Comparison of ENCODE assay signal across 37 cellular contexts in the genomic region with DNA sequence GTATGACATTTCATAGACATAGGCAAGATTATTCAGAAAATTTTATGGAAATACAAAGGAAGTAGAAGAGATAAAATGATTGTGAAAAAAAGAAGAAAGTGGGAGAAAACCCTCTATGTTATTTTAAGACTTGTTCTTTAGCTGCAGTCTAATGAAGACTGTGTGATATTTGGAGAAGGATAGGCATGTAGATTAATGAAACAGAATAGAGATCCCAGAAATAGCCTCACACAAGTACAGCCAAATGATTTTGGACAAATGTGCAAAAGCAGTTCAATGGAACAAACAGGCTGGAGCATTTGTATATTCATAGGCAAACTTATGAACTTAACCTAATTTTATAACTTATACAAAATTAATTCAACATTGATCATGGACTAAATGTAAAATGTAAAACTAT. TPM values are rescaled to one million over a fixed set of nuclear protein-coding genes. Genes with fewer than 3 reads are reported as not detected.
"Had no signal": no experiment of that assay in that cellular context is flagged by ENCODE, and none has a peak within 500 bp of the region (broad histone marks: within the 10 kb centered on the region; RNA-seq: fewer than 3 reads in every experiment).

No MANE protein-coding gene starts in this region.

- H3K36me3 Mint-ChIP-seq: activated CD4-positive, alpha-beta memory T cell treated with anti-CD3 and anti-CD28 coated beads for 36 hours; activated CD8-positive, alpha-beta memory T cell treated with anti-CD3 and anti-CD28 coated beads, Interleukin-2, amount 10 ng/mL, durations not matched to agents 7 days and 5 days; activated naive CD4-positive, alpha-beta T cell treated with anti-CD3 and anti-CD28 coated beads, Interleukin-2, amount 50 U/mL, for 24 hours; activated naive CD8-positive, alpha-beta T cell treated with anti-CD3 and anti-CD28 coated beads for 36 hours had no signal

- H3K27me3 Mint-ChIP-seq: activated B cell treated with CpG ODN at 0.5 μM for 24 hours; activated CD4-positive, alpha-beta memory T cell treated with anti-CD3 and anti-CD28 coated beads for 36 hours; activated CD4-positive, alpha-beta T cell treated with anti-CD3 and anti-CD28 coated beads for 36 hours; activated CD4-positive, alpha-beta T cell treated with anti-CD3 and anti-CD28 coated beads, Interleukin-2, amount 10 ng/mL, durations not matched to agents 24 days and 14 days; activated CD8-positive, alpha-beta memory T cell treated with anti-CD3 and anti-CD28 coated beads, Interleukin-2, amount 10 ng/mL, durations not matched to agents 7 days and 5 days; activated naive CD8-positive, alpha-beta T cell treated with anti-CD3 and anti-CD28 coated beads, Interleukin-2, amount 50 U/mL, for 24 hours; dendritic cell treated with granulocyte-macrophage colony-stimulating factor and Interleukin-4, amounts not matched to agents 40 ng/mL and 50 ng/mL, for 4 days; T-helper 17 cell had no signal

- H3K36me3 ChIP-seq: adrenal gland, gastroesophageal sphincter, WERI-Rb-1 had no signal

- H3K9me3 Mint-ChIP-seq: activated B cell treated with CpG ODN at 0.5 μM for 24 hours; activated CD4-positive, alpha-beta memory T cell treated with anti-CD3 and anti-CD28 coated beads for 36 hours; activated CD4-positive, alpha-beta T cell treated with anti-CD3 and anti-CD28 coated beads, Interleukin-2, amount 10 ng/mL, durations not matched to agents 24 days and 14 days; activated naive CD4-positive, alpha-beta T cell treated with anti-CD3 and anti-CD28 coated beads for 36 hours; activated naive CD4-positive, alpha-beta T cell treated with anti-CD3 and anti-CD28 coated beads, Interleukin-2, amount 50 U/mL, for 24 hours; activated naive CD8-positive, alpha-beta T cell treated with anti-CD3 and anti-CD28 coated beads for 36 hours; activated naive CD8-positive, alpha-beta T cell treated with anti-CD3 and anti-CD28 coated beads, Interleukin-2, amount 50 U/mL, for 24 hours; activated T-helper 1 cell treated with anti-CD3 and anti-CD28 coated beads, Interleukin-12 subunit alpha, Interleukin-12 subunit beta, Interleukin-2, Interleukin-4 antibody, amounts not matched to agents 30 ng/mL and 10 ng/mL and 1 ng/mL, durations not matched to agents 14 hours and 24 hours and 36 hours; activated T-helper 2 cell treated with anti-CD3 and anti-CD28 coated beads, Interferon-gamma antibody, Interleukin-2, Interleukin-4, amounts not matched to agents 10 μg/mL and 5 μg/mL and 100 μg/mL, durations not matched to agents 14 hours and 24 hours and 36 hours; dendritic cell treated with granulocyte-macrophage colony-stimulating factor and Interleukin-4, amounts not matched to agents 40 ng/mL and 50 ng/mL, for 4 days; endodermal cell; T-helper 2 cell treated with Interferon-gamma antibody and Interleukin-4, amounts not matched to agents 5 μg/mL and 100 μg/mL, for 36 hours had no signal

- H3K27me3 ChIP-seq: adrenal gland, body of pancreas, dorsolateral prefrontal cortex, gastroesophageal sphincter had no signal

- H3K4me3 Mint-ChIP-seq: activated B cell treated with CpG ODN at 0.5 μM for 24 hours; activated CD4-positive, alpha-beta memory T cell treated with anti-CD3 and anti-CD28 coated beads for 36 hours; activated CD4-positive, alpha-beta T cell treated with anti-CD3 and anti-CD28 coated beads for 36 hours; activated CD4-positive, alpha-beta T cell treated with anti-CD3 and anti-CD28 coated beads, Interleukin-2, amount 10 ng/mL, durations not matched to agents 24 days and 14 days; activated CD8-positive, alpha-beta memory T cell treated with anti-CD3 and anti-CD28 coated beads, Interleukin-2, amount 10 ng/mL, durations not matched to agents 7 days and 5 days; activated CD8-positive, alpha-beta T cell treated with anti-CD3 and anti-CD28 coated beads, Interleukin-2, amount 10 ng/mL, durations not matched to agents 7 days and 5 days; activated naive CD4-positive, alpha-beta T cell treated with anti-CD3 and anti-CD28 coated beads for 36 hours; activated naive CD4-positive, alpha-beta T cell treated with anti-CD3 and anti-CD28 coated beads, Interleukin-2, amount 50 U/mL, for 24 hours; activated naive CD8-positive, alpha-beta T cell treated with anti-CD3 and anti-CD28 coated beads for 36 hours; activated naive CD8-positive, alpha-beta T cell treated with anti-CD3 and anti-CD28 coated beads, Interleukin-2, amount 50 U/mL, for 24 hours; activated T-helper 1 cell treated with anti-CD3 and anti-CD28 coated beads, Interleukin-12 subunit alpha, Interleukin-12 subunit beta, Interleukin-2, Interleukin-4 antibody, amounts not matched to agents 30 ng/mL and 10 ng/mL and 1 ng/mL, durations not matched to agents 14 hours and 24 hours and 36 hours; dendritic cell treated with granulocyte-macrophage colony-stimulating factor and Interleukin-4, amounts not matched to agents 40 ng/mL and 50 ng/mL, for 4 days; endodermal cell; T-helper 17 cell; T-helper 2 cell treated with Interferon-gamma antibody and Interleukin-4, amounts not matched to agents 5 μg/mL and 100 μg/mL, for 36 hours had no signal

- H3K4me1 Mint-ChIP-seq: activated B cell treated with CpG ODN at 0.5 μM for 24 hours; activated CD4-positive, alpha-beta T cell treated with anti-CD3 and anti-CD28 coated beads for 36 hours; activated CD4-positive, alpha-beta T cell treated with anti-CD3 and anti-CD28 coated beads, Interleukin-2, amount 10 ng/mL, durations not matched to agents 24 days and 14 days; activated naive CD4-positive, alpha-beta T cell treated with anti-CD3 and anti-CD28 coated beads, Interleukin-2, amount 50 U/mL, for 24 hours; activated naive CD8-positive, alpha-beta T cell treated with anti-CD3 and anti-CD28 coated beads for 36 hours; activated naive CD8-positive, alpha-beta T cell treated with anti-CD3 and anti-CD28 coated beads, Interleukin-2, amount 50 U/mL, for 24 hours; endodermal cell; T-helper 17 cell had no signal

- H3K27ac Mint-ChIP-seq: activated B cell treated with CpG ODN at 0.5 μM for 24 hours; activated CD4-positive, alpha-beta memory T cell treated with anti-CD3 and anti-CD28 coated beads for 36 hours; activated CD4-positive, alpha-beta T cell treated with anti-CD3 and anti-CD28 coated beads for 36 hours; activated CD4-positive, alpha-beta T cell treated with anti-CD3 and anti-CD28 coated beads, Interleukin-2, amount 10 ng/mL, durations not matched to agents 24 days and 14 days; activated CD8-positive, alpha-beta memory T cell treated with anti-CD3 and anti-CD28 coated beads, Interleukin-2, amount 10 ng/mL, durations not matched to agents 7 days and 5 days; activated CD8-positive, alpha-beta T cell treated with anti-CD3 and anti-CD28 coated beads, Interleukin-2, amount 10 ng/mL, durations not matched to agents 7 days and 5 days; activated naive CD4-positive, alpha-beta T cell treated with anti-CD3 and anti-CD28 coated beads for 36 hours; activated naive CD4-positive, alpha-beta T cell treated with anti-CD3 and anti-CD28 coated beads, Interleukin-2, amount 50 U/mL, for 24 hours; activated naive CD8-positive, alpha-beta T cell treated with anti-CD3 and anti-CD28 coated beads for 36 hours; activated naive CD8-positive, alpha-beta T cell treated with anti-CD3 and anti-CD28 coated beads, Interleukin-2, amount 50 U/mL, for 24 hours; activated T-helper 1 cell treated with anti-CD3 and anti-CD28 coated beads, Interleukin-12 subunit alpha, Interleukin-12 subunit beta, Interleukin-2, Interleukin-4 antibody, amounts not matched to agents 30 ng/mL and 10 ng/mL and 1 ng/mL, durations not matched to agents 14 hours and 24 hours and 36 hours; activated T-helper 2 cell treated with anti-CD3 and anti-CD28 coated beads, Interferon-gamma antibody, Interleukin-2, Interleukin-4, amounts not matched to agents 10 μg/mL and 5 μg/mL and 100 μg/mL, durations not matched to agents 14 hours and 24 hours and 36 hours; dendritic cell treated with granulocyte-macrophage colony-stimulating factor and Interleukin-4, amounts not matched to agents 40 ng/mL and 50 ng/mL, for 4 days; endodermal cell; T-helper 17 cell; T-helper 2 cell treated with Interferon-gamma antibody and Interleukin-4, amounts not matched to agents 5 μg/mL and 100 μg/mL, for 36 hours had no signal

- H3K27ac ChIP-seq: adrenal gland, body of pancreas, coronary artery, dorsolateral prefrontal cortex, gastroesophageal sphincter, WERI-Rb-1 had no signal

- DNase-seq: activated B cell treated with CpG ODN at 0.5 μM for 24 hours; activated CD4-positive, alpha-beta memory T cell treated with anti-CD3 and anti-CD28 coated beads for 36 hours; activated CD4-positive, alpha-beta T cell treated with anti-CD3 and anti-CD28 coated beads for 36 hours; activated CD4-positive, alpha-beta T cell treated with anti-CD3 and anti-CD28 coated beads, Interleukin-2, amount 10 ng/mL, durations not matched to agents 24 days and 14 days; activated CD4-positive, CD25-positive, alpha-beta regulatory T cell treated with anti-CD3 and anti-CD28 coated beads, Interleukin-2, amount 50 U/mL, for 72 hours; activated CD8-positive, alpha-beta memory T cell treated with anti-CD3 and anti-CD28 coated beads, Interleukin-2, amount 10 ng/mL, durations not matched to agents 7 days and 5 days; activated CD8-positive, alpha-beta memory T cell treated with anti-CD3 and anti-CD28 coated beads, Interleukin-2, amount 50 U/mL, for 4 hours; activated CD8-positive, alpha-beta T cell treated with anti-CD3 and anti-CD28 coated beads, Interleukin-2, amount 10 ng/mL, durations not matched to agents 7 days and 5 days; activated effector memory CD4-positive, alpha-beta T cell treated with anti-CD3 and anti-CD28 coated beads, Interleukin-2, amount 50 U/mL, for 16 hours; activated naive CD4-positive, alpha-beta T cell treated with anti-CD3 and anti-CD28 coated beads for 36 hours; activated naive CD8-positive, alpha-beta T cell treated with anti-CD3 and anti-CD28 coated beads for 36 hours; activated naive CD8-positive, alpha-beta T cell treated with anti-CD3 and anti-CD28 coated beads, Interleukin-2, amount 50 U/mL, for 24 hours; activated T-cell treated with anti-CD3 and anti-CD28 coated beads, Interleukin-2, amount 50 U/mL, for 1 hour; activated T-cell treated with anti-CD3 and anti-CD28 coated beads, Interleukin-2, amount 50 U/mL, for 48 hours; adrenal gland; amygdala; aorta; body of pancreas; central memory CD4-positive, alpha-beta T cell; cerebellar nuclear complex; dorsolateral prefrontal cortex; effector memory CD4-positive, alpha-beta T cell; endodermal cell; foreskin fibroblast; T-helper 1 cell; T-helper 17 cell; T1000; WERI-Rb-1 had no signal

- ATAC-seq: activated CD4-positive, alpha-beta T cell treated with anti-CD3 and anti-CD28 coated beads for 36 hours; activated CD8-positive, alpha-beta memory T cell treated with anti-CD3 and anti-CD28 coated beads, Interleukin-2, amount 10 ng/mL, durations not matched to agents 7 days and 5 days; activated CD8-positive, alpha-beta T cell treated with anti-CD3 and anti-CD28 coated beads, Interleukin-2, amount 10 ng/mL, durations not matched to agents 7 days and 5 days; activated naive CD8-positive, alpha-beta T cell treated with anti-CD3 and anti-CD28 coated beads, Interleukin-2, amount 50 U/mL, for 24 hours; body of pancreas; esophagus mucosa; gastroesophageal sphincter; T-helper 17 cell had no signal

- H3K9me3 ChIP-seq: adrenal gland, body of pancreas, gastroesophageal sphincter had no signal

- H3K4me3 ChIP-seq: adrenal gland, body of pancreas, coronary artery, dorsolateral prefrontal cortex, gastroesophageal sphincter had no signal

- H3K4me1 ChIP-seq: adrenal gland had no signal

RNA-seq across cellular contexts. Expression of gene ANO5, which starts 14.3 kb away (rescaled TPM):
- total RNA-seq: activated B cell treated with CpG ODN at 0.5 μM for 24 hours; activated CD4-positive, alpha-beta T cell treated with anti-CD3 and anti-CD28 coated beads, Interleukin-2, amount 10 ng/mL, durations not matched to agents 24 days and 14 days; activated CD8-positive, alpha-beta memory T cell treated with anti-CD3 and anti-CD28 coated beads for 36 hours; activated naive CD4-positive, alpha-beta T cell treated with anti-CD3 and anti-CD28 coated beads for 36 hours; activated T-helper 1 cell treated with anti-CD3 and anti-CD28 coated beads, Interleukin-12 subunit alpha, Interleukin-12 subunit beta, Interleukin-2, Interleukin-4 antibody, amounts not matched to agents 30 ng/mL and 10 ng/mL and 1 ng/mL, durations not matched to agents 14 hours and 24 hours and 36 hours; activated T-helper 2 cell treated with anti-CD3 and anti-CD28 coated beads, Interferon-gamma antibody, Interleukin-2, Interleukin-4, amounts not matched to agents 10 μg/mL and 5 μg/mL and 100 μg/mL, durations not matched to agents 14 hours and 24 hours and 36 hours had no signal
